Comparison of ENCODE assay signal across 1 cellular context in the genomic region with DNA sequence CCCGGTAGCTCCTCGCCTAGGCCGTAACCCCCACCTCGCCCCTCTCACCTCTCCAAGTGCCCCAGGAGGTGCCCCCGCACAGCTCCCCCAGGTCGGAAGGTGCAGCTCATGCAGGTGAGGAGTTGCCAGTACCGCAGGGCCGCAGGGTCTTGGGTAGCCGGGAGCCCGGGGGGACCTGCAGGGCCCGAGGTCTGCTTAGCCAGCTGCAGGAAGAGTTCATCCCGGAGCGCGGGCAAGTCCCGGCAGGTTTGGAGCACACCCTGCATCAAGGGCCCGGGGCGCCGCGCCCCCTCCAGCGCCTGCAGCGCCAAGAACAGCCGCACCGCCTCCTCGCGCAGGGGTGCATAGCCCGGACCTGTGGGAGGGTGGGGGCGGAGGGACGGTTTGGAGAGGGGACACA.
TF ChIP-seq lines count a peak whose summit lies in the region.

No MANE protein-coding gene starts in this region.

TF ChIP-seq in K562, 482 proteins besides CTCF, POLR2A, EP300 and RAD21:
- TF ChIP-seq KLF1 (tag; IDR thresholded peaks at IDR 0.05) = no peak
- 0 out of 2 replicates have a peak, but pooled peaks have one; percentile 15 for TF ChIP-seq POLR2G (IDR thresholded peaks at IDR 0.05; ENCODE audit: low read depth, low read length)
